Comparison of ENCODE assay signal across 10 cellular contexts in the genomic region with DNA sequence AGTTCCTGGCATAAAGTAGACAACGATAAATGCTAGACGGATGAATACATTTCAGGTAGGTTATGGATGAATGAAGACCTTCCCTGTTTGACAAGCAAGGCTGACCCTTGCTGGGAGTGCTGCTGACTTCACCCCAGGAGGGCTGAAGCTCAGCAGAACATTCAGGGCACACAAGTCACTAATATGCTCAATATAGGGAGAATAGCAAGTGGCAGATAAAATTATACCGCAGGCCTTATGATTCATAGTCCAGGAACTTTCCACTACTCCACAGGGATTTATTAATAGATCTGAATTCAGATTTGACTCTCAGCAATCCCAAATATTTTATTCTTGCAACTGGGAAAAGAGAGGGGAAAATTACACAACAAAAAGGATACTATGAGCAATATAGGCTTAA. TPM values are rescaled to one million over a fixed set of nuclear protein-coding genes. Genes with fewer than 3 reads are reported as not detected.
DNase-seq lines count a peak whose midpoint lies in the region; ATAC-seq and TF ChIP-seq lines count a peak whose summit lies in the region.
"Had no signal": no experiment of that assay in that cellular context is flagged by ENCODE, and none has a peak within 500 bp of the region (broad histone marks: within the 10 kb centered on the region; RNA-seq: fewer than 3 reads in every experiment).

No MANE protein-coding gene starts in this region.

- no peaks in the 10 kb centered on the region for H3K4me1 Mint-ChIP-seq in stimulated activated memory B cell treated with anti-CD40 and anti-IgM and Interleukin-4, amounts not matched to agents 10 μg/mL and 1 μg/mL and 100 μg/mL, for 72 hours
- H3K4me1 Mint-ChIP-seq in immature natural killer cell, result no peaks in the 10 kb centered on the region

- no peak for TF ChIP-seq CTCF in HCT116 (IDR thresholded peaks at IDR 0.05 in 2 of 3, conservative IDR thresholded peaks at IDR 0.05 in 1 of 3; ENCODE audit: borderline replicate concordance in 1 of 3, insufficient read depth in 1 of 3, low read depth in 2 of 3, low read length in 2 of 3)

- no peak overlapping the region for H3K4me3 Mint-ChIP-seq in stimulated activated memory B cell treated with anti-CD40 and anti-IgM and Interleukin-4, amounts not matched to agents 10 μg/mL and 1 μg/mL and 100 μg/mL, for 72 hours
- H3K4me3 Mint-ChIP-seq in immature natural killer cell, result no peak overlapping the region

- peak overlapping the region; percentile 86 for H2AFZ ChIP-seq in HCT116 (ENCODE audit: low read depth, low read length, poor library complexity, severe bottlenecking)

- H3K9ac ChIP-seq in HCT116 (ENCODE audit: low read length), result 0 out of 2 replicates have a peak overlapping the region, but pooled peaks have one; percentile 14

- no peaks in the 10 kb centered on the region for H3K9me2 ChIP-seq in HCT116 (ENCODE audit: insufficient read depth)

- no peaks in the 10 kb centered on the region for H3K36me3 ChIP-seq in HCT116 (ENCODE audit: control insufficient read depth in 1 of 2, insufficient read depth in 2 of 2, low read length in 2 of 2)

- TF ChIP-seq POLR2A in HCT116 (IDR thresholded peaks at IDR 0.05; ENCODE audit: borderline replicate concordance, extremely low read depth, insufficient read depth, insufficient read length), result no peak

- H3K27me3 Mint-ChIP-seq in stimulated activated memory B cell treated with anti-CD40 and anti-IgM and Interleukin-4, amounts not matched to agents 10 μg/mL and 1 μg/mL and 100 μg/mL, for 72 hours, result peaks cover 53% of the 10 kb centered on the region
- H3K27me3 Mint-ChIP-seq in immature natural killer cell (ENCODE audit: low read depth in 3 of 3), result peaks cover 2 to 5% (median 4%) of the 10 kb centered on the region in 3 donors

- no peak overlapping the region for H3K27ac Mint-ChIP-seq in stimulated activated memory B cell treated with anti-CD40 and anti-IgM and Interleukin-4, amounts not matched to agents 10 μg/mL and 1 μg/mL and 100 μg/mL, for 72 hours
- no peak overlapping the region for H3K27ac Mint-ChIP-seq in immature natural killer cell
- no peak overlapping the region for H3K27ac Mint-ChIP-seq in activated naive CD4-positive, alpha-beta T cell treated with anti-CD3 and anti-CD28 coated beads, Interleukin-2, amount 50 U/mL, for 72 hours

- POLR2A ChIA-PET in HCT116 (lab: Charles Lee), result no interaction called here

- H3K27me3 ChIP-seq in HCT116 (ENCODE audit: insufficient read depth, low read length), result no peaks in the 10 kb centered on the region

- intact Hi-C loops in HCT116 (cut with micrococcal nuclease), result no loop called here

- peak; percentile 80 for ATAC-seq in HCT116
- no peak for ATAC-seq in stimulated activated memory B cell treated with anti-CD40 and anti-IgM and Interleukin-4, amounts not matched to agents 10 μg/mL and 1 μg/mL and 100 μg/mL, for 72 hours
- no peak for ATAC-seq in activated naive CD4-positive, alpha-beta T cell treated with anti-CD3 and anti-CD28 coated beads, Interleukin-2, amount 50 U/mL, for 72 hours

- peaks cover 7% of the 10 kb centered on the region for H3K9me3 Mint-ChIP-seq in stimulated activated memory B cell treated with anti-CD40 and anti-IgM and Interleukin-4, amounts not matched to agents 10 μg/mL and 1 μg/mL and 100 μg/mL, for 72 hours
- peaks cover 0 to 5% (median 0%) of the 10 kb centered on the region in 6 donors for H3K9me3 Mint-ChIP-seq in immature natural killer cell
- H3K9me3 Mint-ChIP-seq in activated naive CD4-positive, alpha-beta T cell treated with anti-CD3 and anti-CD28 coated beads, Interleukin-2, amount 50 U/mL, for 72 hours, result peaks cover 4 to 5% of the 10 kb centered on the region in 2 donors

- 0 out of 4 replicates have a peak overlapping the region, but pooled peaks of 1 of the 2 experiments have one; percentile 1 for H3K4me3 ChIP-seq in HCT116 (replicated peaks in 1 of 2; ENCODE audit: low read depth in 1 of 2, low read length in 2 of 2)

- H3K79me2 ChIP-seq in HCT116 (ENCODE audit: insufficient read depth, low read length), result no peaks in the 10 kb centered on the region

- H4K20me1 ChIP-seq in HCT116 (ENCODE audit: insufficient read depth), result no peaks in the 10 kb centered on the region

- CTCF ChIA-PET in HCT116 (lab: Charles Lee), result no interaction called here

- TF ChIP-seq RAD21 in HCT116 (IDR thresholded peaks at IDR 0.05; ENCODE audit: low read depth), result 0 out of 2 replicates have a peak, but pooled peaks have one; percentile 4

- H3K9me3 ChIP-seq in HCT116 (ENCODE audit: control insufficient read depth in 1 of 2, insufficient read depth in 1 of 2, low read depth in 1 of 2, low read length in 2 of 2), result no peaks in the 10 kb centered on the region; a peak in 1 of 4 replicates

- no TSS peak for BruUV-seq in HCT116 (replicated peaks; lab: Mats Ljungman, UMichigan)

- DNase-seq in HCT116 (ENCODE audit: low read depth, low spot score), result no peak
- peak; percentile 86 for DNase-seq in amniotic epithelial cell (ENCODE audit: low read depth)
- DNase-seq in glomerular visceral epithelial cell (ENCODE audit: extremely low spot score), result peak; percentile 91
- peak; percentile 28 for DNase-seq in smooth muscle cell of the brain vasculature (ENCODE audit: low read depth, low spot score)
- no peak for DNase-seq in activated CD4-positive, alpha-beta T cell treated with anti-CD3 and anti-CD28 coated beads, Interleukin-2, amount 50 U/mL, for 1 hour
- no peak for DNase-seq in immature natural killer cell
- no peak for DNase-seq in activated naive CD4-positive, alpha-beta T cell treated with anti-CD3 and anti-CD28 coated beads, Interleukin-2, amount 50 U/mL, for 72 hours (ENCODE audit: low spot score in 2 of 2)
- DNase-seq: activated naive CD4-positive, alpha-beta T cell treated with anti-CD3 and anti-CD28 coated beads, Interleukin-2, amount 50 U/mL, for 16 hours had no signal

- H3K27ac ChIP-seq in HCT116 (ENCODE audit: low read depth, low read length), result peak overlapping the region; percentile 6; the same call in 1 of the 2 replicates

- peaks cover 6% of the 10 kb centered on the region for H3K36me3 Mint-ChIP-seq in stimulated activated memory B cell treated with anti-CD40 and anti-IgM and Interleukin-4, amounts not matched to agents 10 μg/mL and 1 μg/mL and 100 μg/mL, for 72 hours
- H3K36me3 Mint-ChIP-seq in immature natural killer cell, result peaks cover 0 to 6% (median 5%) of the 10 kb centered on the region in 3 donors
- peaks cover 0 to 6% of the 10 kb centered on the region in 2 donors for H3K36me3 Mint-ChIP-seq in activated naive CD4-positive, alpha-beta T cell treated with anti-CD3 and anti-CD28 coated beads, Interleukin-2, amount 50 U/mL, for 72 hours

- peaks cover 13 to 15% of the 10 kb centered on the region in 2 experiments for H3K4me1 ChIP-seq in HCT116 (ENCODE audit: control insufficient read depth in 1 of 2, insufficient read depth in 2 of 2, low read length in 2 of 2)

- H3K4me2 ChIP-seq in HCT116 (ENCODE audit: low read length), result peak overlapping the region; percentile 58

- RAD21 ChIA-PET in HCT116 (lab: Charles Lee; ENCODE audit: low non-redundant PET in 1 of 2, low total read pairs in 2 of 2, uncharacterized antibody in 2 of 2, unreplicated experiment in 2 of 2), result no interaction called here

TF ChIP-seq in HCT116, 20 proteins besides CTCF, POLR2A, EP300 and RAD21:
- TF ChIP-seq, protein P1, sequence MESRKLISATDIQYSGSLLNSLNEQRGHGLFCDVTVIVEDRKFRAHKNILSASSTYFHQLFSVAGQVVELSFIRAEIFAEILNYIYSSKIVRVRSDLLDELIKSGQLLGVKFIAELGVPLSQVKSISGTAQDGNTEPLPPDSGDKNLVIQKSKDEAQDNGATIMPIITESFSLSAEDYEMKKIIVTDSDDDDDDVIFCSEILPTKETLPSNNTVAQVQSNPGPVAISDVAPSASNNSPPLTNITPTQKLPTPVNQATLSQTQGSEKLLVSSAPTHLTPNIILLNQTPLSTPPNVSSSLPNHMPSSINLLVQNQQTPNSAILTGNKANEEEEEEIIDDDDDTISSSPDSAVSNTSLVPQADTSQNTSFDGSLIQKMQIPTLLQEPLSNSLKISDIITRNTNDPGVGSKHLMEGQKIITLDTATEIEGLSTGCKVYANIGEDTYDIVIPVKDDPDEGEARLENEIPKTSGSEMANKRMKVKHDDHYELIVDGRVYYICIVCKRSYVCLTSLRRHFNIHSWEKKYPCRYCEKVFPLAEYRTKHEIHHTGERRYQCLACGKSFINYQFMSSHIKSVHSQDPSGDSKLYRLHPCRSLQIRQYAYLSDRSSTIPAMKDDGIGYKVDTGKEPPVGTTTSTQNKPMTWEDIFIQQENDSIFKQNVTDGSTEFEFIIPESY (IDR thresholded peaks at IDR 0.05; ENCODE audit: extremely low read depth, insufficient replicate concordance, low read length), result no peak
- TF ChIP-seq EZH2 (IDR thresholded peaks at IDR 0.05), result no peak
- peak; percentile 40; the same call in 1 of the 2 replicates for TF ChIP-seq FOSL1 (IDR thresholded peaks at IDR 0.05; ENCODE audit: low read depth)
- no peak for TF ChIP-seq ELF1 (IDR thresholded peaks at IDR 0.05; ENCODE audit: borderline replicate concordance, low read depth)

RNA-seq across cellular contexts. Expression of a gene that starts 38.2 kb away (rescaled TPM):
- 7.2 TPM for total RNA-seq in HCT116 (2021; ENCODE audit: unreplicated experiment)
- polyA plus RNA-seq in HCT116 (2012), result 3.2 and 3.3 TPM in 2 replicates
- 10 to 100 TPM in 1 of 3 donors, 1 to 10 TPM in 2; 1.4 to 10.3 (median 4.4) TPM for polyA plus RNA-seq in immature natural killer cell
- total RNA-seq in activated naive CD4-positive, alpha-beta T cell treated with anti-CD3 and anti-CD28 coated beads, Interleukin-2, amount 50 U/mL, for 72 hours, result 1 to 10 TPM; 9.5 to 9.6 TPM
- polyA plus RNA-seq: neural cell had no signal

Comparison
In these comparisons a context has a peak if more than half of its experiments do, and no peak if none do; other contexts are left out.
1. DNase-seq: peak in amniotic epithelial cell (single experiment), glomerular visceral epithelial cell (single experiment) and smooth muscle cell of the brain vasculature (single experiment); none in HCT116 (single experiment), activated CD4-positive, alpha-beta T cell treated with anti-CD3 and anti-CD28 coated beads, Interleukin-2, amount 50 U/mL, for 1 hour (single experiment), immature natural killer cell (0 of 3) and activated naive CD4-positive, alpha-beta T cell treated with anti-CD3 and anti-CD28 coated beads, Interleukin-2, amount 50 U/mL, for 72 hours (0 of 2).